In the genomic region with DNA sequence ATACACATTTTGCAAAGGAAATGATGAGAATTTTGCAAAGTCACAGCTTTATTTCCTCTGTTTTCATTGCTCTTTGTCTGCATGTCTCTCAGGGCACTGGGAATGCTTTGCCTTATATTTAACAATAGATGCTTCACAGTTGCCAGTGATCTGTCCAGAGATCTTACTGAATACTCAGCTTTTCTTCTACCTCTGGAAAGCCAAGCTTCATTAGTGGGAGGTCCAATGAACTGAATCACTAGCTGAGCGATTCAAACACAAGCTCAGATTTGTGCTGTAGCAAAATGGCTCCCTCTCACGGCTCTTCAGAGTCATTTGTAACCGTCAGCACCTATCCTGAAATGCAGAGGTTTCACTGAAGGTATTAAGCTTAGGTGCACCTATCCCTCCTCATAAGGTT, we compare ENCODE assay signal across 10 cellular contexts.
DNase-seq lines count a peak whose midpoint lies in the region; TF ChIP-seq lines count a peak whose summit lies in the region.
"Had no signal": no experiment of that assay in that cellular context is flagged by ENCODE, and none has a peak within 500 bp of the region (broad histone marks: within the 10 kb centered on the region; RNA-seq: fewer than 3 reads in every experiment).

No MANE protein-coding gene starts in this region.

- H3K27me3 Mint-ChIP-seq in activated T-helper 1 cell treated with anti-CD3 and anti-CD28 coated beads, Interleukin-12 subunit alpha, Interleukin-12 subunit beta, Interleukin-2, Interleukin-4 antibody, amounts not matched to agents 30 ng/mL and 10 ng/mL and 1 ng/mL, durations not matched to agents 14 hours and 24 hours and 36 hours (ENCODE audit: insufficient read depth) = peaks cover 2% of the 10 kb centered on the region
- H3K27me3 Mint-ChIP-seq: naive B cell had no signal

- TF ChIP-seq POLR2A in adrenal gland (IDR thresholded peaks at IDR 0.05) = no peak

- DNase-seq in A673 (ENCODE audit: low spot score) (peak; percentile 77), HT-29 (ENCODE audit: low spot score) (peak; percentile 41), adrenal gland (no peak), iPS-NIHi11 (ENCODE audit: low spot score) (peak; percentile 16), SW480 (ENCODE audit: low spot score) (no peak), epidermal melanocyte (ENCODE audit: insufficient read length, low spot score) (no peak), GM19238 (ENCODE audit: insufficient read length, low spot score) (no peak)
- no peak for DNase-seq in activated T-helper 1 cell treated with anti-CD3 and anti-CD28 coated beads, Interleukin-12 subunit alpha, Interleukin-12 subunit beta, Interleukin-2, Interleukin-4 antibody, amounts not matched to agents 30 ng/mL and 10 ng/mL and 1 ng/mL, durations not matched to agents 14 hours and 24 hours and 36 hours (ENCODE audit: low spot score)
- DNase-seq: naive B cell had no signal

- H3K4me1 ChIP-seq in A673 (ENCODE audit: insufficient read depth, low read length, poor library complexity, severe bottlenecking) (peaks cover 18% of the 10 kb centered on the region), adrenal gland (replicated peaks in 1 of 2) (no peaks in the 10 kb centered on the region)

- POLR2A ChIA-PET in A673 (lab: Charles Lee; ENCODE audit: low non-redundant PET) = no interaction called here

- no peak overlapping the region for H3K4me3 ChIP-seq in A673 (ENCODE audit: low read depth, low read length, poor library complexity, severe bottlenecking)
- no peak overlapping the region for H3K4me3 ChIP-seq in adrenal gland

- no peak overlapping the region for H3K27ac Mint-ChIP-seq in activated T-helper 1 cell treated with anti-CD3 and anti-CD28 coated beads, Interleukin-12 subunit alpha, Interleukin-12 subunit beta, Interleukin-2, Interleukin-4 antibody, amounts not matched to agents 30 ng/mL and 10 ng/mL and 1 ng/mL, durations not matched to agents 14 hours and 24 hours and 36 hours

- H3K9me3 ChIP-seq in A673 (ENCODE audit: low read depth, low read length, poor library complexity, severe bottlenecking) (no peaks in the 10 kb centered on the region), adrenal gland (replicated peaks in 1 of 3) (no peaks in the 10 kb centered on the region)

- H3K27me3 ChIP-seq in A673 (replicated peaks; ENCODE audit: insufficient read depth, low read depth, low read length, poor library complexity) = no peaks in the 10 kb centered on the region
- H3K27me3 ChIP-seq in adrenal gland = no peaks in the 10 kb centered on the region

- H3K27ac ChIP-seq in A673 (ENCODE audit: low read depth, low read length, poor library complexity, severe bottlenecking) (no peak overlapping the region), adrenal gland (no peak overlapping the region)
- H3K27ac ChIP-seq: HL-60 had no signal

- BruUV-seq in A673 (replicated peaks; lab: Mats Ljungman, UMichigan) = no TSS peak

- no peaks in the 10 kb centered on the region for H3K9me3 Mint-ChIP-seq in activated T-helper 1 cell treated with anti-CD3 and anti-CD28 coated beads, Interleukin-12 subunit alpha, Interleukin-12 subunit beta, Interleukin-2, Interleukin-4 antibody, amounts not matched to agents 30 ng/mL and 10 ng/mL and 1 ng/mL, durations not matched to agents 14 hours and 24 hours and 36 hours
- H3K9me3 Mint-ChIP-seq: naive B cell had no signal

- peak; percentile 64 for TF ChIP-seq CTCF in A673 (conservative IDR thresholded peaks at IDR 0.05; ENCODE audit: low read depth, low read length)
- TF ChIP-seq CTCF in adrenal gland (IDR thresholded peaks at IDR 0.05) = peak in 5 of 6 experiments; percentile 20 to 43 (median 39)

- intact Hi-C loops in A673 (cut with micrococcal nuclease; ENCODE audit: unreplicated experiment) = loop anchor here (2.0 to 10.0 kb wide), 3 partner anchors 112 to 220 kb away; no protein-coding TSS in a partner anchor
- intact Hi-C loops in adrenal gland (cut with DNase I) = loop anchor here (5.0 to 10.0 kb wide), 3 partner anchors 140 to 212 kb away; a partner anchor contains a TSS
- intact Hi-C loops in activated T-helper 1 cell treated with anti-CD3 and anti-CD28 coated beads, Interleukin-12 subunit alpha, Interleukin-12 subunit beta, Interleukin-2, Interleukin-4 antibody, amounts not matched to agents 30 ng/mL and 10 ng/mL and 1 ng/mL, durations not matched to agents 14 hours and 24 hours and 36 hours (cut with micrococcal nuclease) = no loop called here

- CTCF ChIA-PET in A673 (lab: Charles Lee) = interaction anchor here (0.7 to 1.6 kb wide), 7 partner anchors 13 to 320 kb away, joined by 3 to 5 read pairs (median 3); no protein-coding TSS in a partner anchor

- WGBS in adrenal gland, 4 donors = 11 to 46% (median 39%) methylated on average over 3 of the region's 3 CpGs

- H3K36me3 ChIP-seq in A673 (ENCODE audit: insufficient read depth, low read length, poor library complexity, severe bottlenecking) = no peaks in the 10 kb centered on the region
- no peaks in the 10 kb centered on the region for H3K36me3 ChIP-seq in adrenal gland (replicated peaks in 1 of 2)

- no peak overlapping the region for H3K4me3 Mint-ChIP-seq in activated T-helper 1 cell treated with anti-CD3 and anti-CD28 coated beads, Interleukin-12 subunit alpha, Interleukin-12 subunit beta, Interleukin-2, Interleukin-4 antibody, amounts not matched to agents 30 ng/mL and 10 ng/mL and 1 ng/mL, durations not matched to agents 14 hours and 24 hours and 36 hours
- H3K4me3 Mint-ChIP-seq: naive B cell had no signal

- no peaks in the 10 kb centered on the region for H3K36me3 Mint-ChIP-seq in activated T-helper 1 cell treated with anti-CD3 and anti-CD28 coated beads, Interleukin-12 subunit alpha, Interleukin-12 subunit beta, Interleukin-2, Interleukin-4 antibody, amounts not matched to agents 30 ng/mL and 10 ng/mL and 1 ng/mL, durations not matched to agents 14 hours and 24 hours and 36 hours (ENCODE audit: low read depth)
- H3K36me3 Mint-ChIP-seq: naive B cell had no signal

- H3K4me1 Mint-ChIP-seq in activated T-helper 1 cell treated with anti-CD3 and anti-CD28 coated beads, Interleukin-12 subunit alpha, Interleukin-12 subunit beta, Interleukin-2, Interleukin-4 antibody, amounts not matched to agents 30 ng/mL and 10 ng/mL and 1 ng/mL, durations not matched to agents 14 hours and 24 hours and 36 hours (ENCODE audit: low read depth) = no peaks in the 10 kb centered on the region

Comparison
In these comparisons a context has a peak if more than half of its experiments do, and no peak if none do; other contexts are left out.
1. DNase-seq: peak in A673 (single experiment), HT-29 (single experiment) and iPS-NIHi11 (single experiment); none in adrenal gland (0 of 7), SW480 (single experiment), activated T-helper 1 cell treated with anti-CD3 and anti-CD28 coated beads, Interleukin-12 subunit alpha, Interleukin-12 subunit beta, Interleukin-2, Interleukin-4 antibody, amounts not matched to agents 30 ng/mL and 10 ng/mL and 1 ng/mL, durations not matched to agents 14 hours and 24 hours and 36 hours (single experiment), epidermal melanocyte (single experiment) and GM19238 (single experiment).